In the genomic region with DNA sequence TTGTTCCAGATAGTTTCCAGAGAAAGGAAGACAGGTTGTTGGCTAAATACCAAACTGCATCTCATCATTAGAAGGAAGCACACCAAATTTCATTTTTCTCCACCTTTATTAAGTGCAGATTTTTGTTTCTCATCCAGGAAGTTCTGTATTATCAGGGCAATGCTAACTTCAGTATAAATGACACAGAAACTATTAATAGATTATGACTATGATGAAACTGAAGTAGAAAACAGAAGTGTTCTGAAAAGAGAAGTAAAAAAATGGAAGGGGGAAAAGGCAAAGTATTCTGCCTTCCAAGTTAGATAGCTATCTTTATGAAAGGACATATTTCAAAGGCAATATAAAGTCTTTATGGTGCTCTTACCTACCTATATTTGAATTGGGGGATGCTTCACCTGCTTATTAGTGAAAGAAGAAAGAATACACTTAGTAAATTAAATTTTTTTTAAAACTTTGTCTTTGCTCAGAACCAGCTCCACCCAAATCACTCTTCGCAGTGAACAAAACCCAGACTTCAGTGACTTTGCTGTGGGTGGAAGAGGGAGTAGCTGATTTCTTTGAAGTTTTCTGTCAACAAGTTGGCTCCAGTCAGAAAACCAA, we compare ENCODE assay signal across 1 cellular context.
TF ChIP-seq lines count a peak whose summit lies in the region.

No MANE protein-coding gene starts in this region.

TF ChIP-seq in SK-N-SH, 30 proteins besides CTCF, POLR2A, EP300 and RAD21 (continued from another document):
- TF ChIP-seq, protein P1, sequence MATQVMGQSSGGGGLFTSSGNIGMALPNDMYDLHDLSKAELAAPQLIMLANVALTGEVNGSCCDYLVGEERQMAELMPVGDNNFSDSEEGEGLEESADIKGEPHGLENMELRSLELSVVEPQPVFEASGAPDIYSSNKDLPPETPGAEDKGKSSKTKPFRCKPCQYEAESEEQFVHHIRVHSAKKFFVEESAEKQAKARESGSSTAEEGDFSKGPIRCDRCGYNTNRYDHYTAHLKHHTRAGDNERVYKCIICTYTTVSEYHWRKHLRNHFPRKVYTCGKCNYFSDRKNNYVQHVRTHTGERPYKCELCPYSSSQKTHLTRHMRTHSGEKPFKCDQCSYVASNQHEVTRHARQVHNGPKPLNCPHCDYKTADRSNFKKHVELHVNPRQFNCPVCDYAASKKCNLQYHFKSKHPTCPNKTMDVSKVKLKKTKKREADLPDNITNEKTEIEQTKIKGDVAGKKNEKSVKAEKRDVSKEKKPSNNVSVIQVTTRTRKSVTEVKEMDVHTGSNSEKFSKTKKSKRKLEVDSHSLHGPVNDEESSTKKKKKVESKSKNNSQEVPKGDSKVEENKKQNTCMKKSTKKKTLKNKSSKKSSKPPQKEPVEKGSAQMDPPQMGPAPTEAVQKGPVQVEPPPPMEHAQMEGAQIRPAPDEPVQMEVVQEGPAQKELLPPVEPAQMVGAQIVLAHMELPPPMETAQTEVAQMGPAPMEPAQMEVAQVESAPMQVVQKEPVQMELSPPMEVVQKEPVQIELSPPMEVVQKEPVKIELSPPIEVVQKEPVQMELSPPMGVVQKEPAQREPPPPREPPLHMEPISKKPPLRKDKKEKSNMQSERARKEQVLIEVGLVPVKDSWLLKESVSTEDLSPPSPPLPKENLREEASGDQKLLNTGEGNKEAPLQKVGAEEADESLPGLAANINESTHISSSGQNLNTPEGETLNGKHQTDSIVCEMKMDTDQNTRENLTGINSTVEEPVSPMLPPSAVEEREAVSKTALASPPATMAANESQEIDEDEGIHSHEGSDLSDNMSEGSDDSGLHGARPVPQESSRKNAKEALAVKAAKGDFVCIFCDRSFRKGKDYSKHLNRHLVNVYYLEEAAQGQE (IDR thresholded peaks at IDR 0.05; ENCODE audit: low read depth, low read length): no peak
- no peak for TF ChIP-seq RCOR1 (IDR thresholded peaks at IDR 0.05; ENCODE audit: low read length)
- TF ChIP-seq RXRA (IDR thresholded peaks at IDR 0.05; ENCODE audit: borderline replicate concordance, low read depth): no peak
- TF ChIP-seq, protein P2, sequence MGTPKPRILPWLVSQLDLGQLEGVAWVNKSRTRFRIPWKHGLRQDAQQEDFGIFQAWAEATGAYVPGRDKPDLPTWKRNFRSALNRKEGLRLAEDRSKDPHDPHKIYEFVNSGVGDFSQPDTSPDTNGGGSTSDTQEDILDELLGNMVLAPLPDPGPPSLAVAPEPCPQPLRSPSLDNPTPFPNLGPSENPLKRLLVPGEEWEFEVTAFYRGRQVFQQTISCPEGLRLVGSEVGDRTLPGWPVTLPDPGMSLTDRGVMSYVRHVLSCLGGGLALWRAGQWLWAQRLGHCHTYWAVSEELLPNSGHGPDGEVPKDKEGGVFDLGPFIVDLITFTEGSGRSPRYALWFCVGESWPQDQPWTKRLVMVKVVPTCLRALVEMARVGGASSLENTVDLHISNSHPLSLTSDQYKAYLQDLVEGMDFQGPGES (IDR thresholded peaks at IDR 0.05; ENCODE audit: low read depth, low read length): no peak
- no peak for TF ChIP-seq TAF1 (IDR thresholded peaks at IDR 0.05; ENCODE audit: borderline replicate concordance, low read depth, low read length)
- TF ChIP-seq, protein P3, sequence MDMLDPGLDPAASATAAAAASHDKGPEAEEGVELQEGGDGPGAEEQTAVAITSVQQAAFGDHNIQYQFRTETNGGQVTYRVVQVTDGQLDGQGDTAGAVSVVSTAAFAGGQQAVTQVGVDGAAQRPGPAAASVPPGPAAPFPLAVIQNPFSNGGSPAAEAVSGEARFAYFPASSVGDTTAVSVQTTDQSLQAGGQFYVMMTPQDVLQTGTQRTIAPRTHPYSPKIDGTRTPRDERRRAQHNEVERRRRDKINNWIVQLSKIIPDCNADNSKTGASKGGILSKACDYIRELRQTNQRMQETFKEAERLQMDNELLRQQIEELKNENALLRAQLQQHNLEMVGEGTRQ (IDR thresholded peaks at IDR 0.05; ENCODE audit: borderline replicate concordance, low read depth, low read length): no peak
- peak; percentile 56; the same call in 1 of the 2 replicates for TF ChIP-seq MEF2A (IDR thresholded peaks at IDR 0.05; ENCODE audit: borderline replicate concordance, low read depth)
- no peak for TF ChIP-seq FOXM1 (IDR thresholded peaks at IDR 0.05; ENCODE audit: low read depth)
- no peak for TF ChIP-seq TEAD4 (IDR thresholded peaks at IDR 0.05; ENCODE audit: borderline replicate concordance, insufficient read depth)
